Comparison of ENCODE assay signal across 14 cellular contexts in the genomic region with DNA sequence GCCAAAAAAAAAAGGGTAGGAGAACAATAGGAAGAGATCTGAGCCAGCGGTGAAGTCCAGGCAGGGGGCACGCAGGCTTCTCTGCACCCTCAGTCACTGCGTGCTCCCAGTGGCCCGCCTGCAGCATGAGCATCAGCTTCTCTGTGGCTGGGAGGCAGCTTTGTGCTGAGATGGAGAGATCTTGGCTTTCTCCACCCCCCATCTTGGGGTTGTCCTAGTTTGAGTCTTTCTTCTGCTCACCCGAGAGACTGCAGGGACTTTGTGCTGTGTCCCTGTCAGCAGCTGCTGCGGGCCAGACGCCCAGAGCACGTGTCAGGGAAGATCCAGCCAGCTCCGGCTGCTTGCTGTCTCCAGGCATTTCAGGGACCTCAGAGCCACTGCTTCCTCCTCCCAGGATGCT. TPM values are rescaled to one million over a fixed set of nuclear protein-coding genes. Genes with fewer than 3 reads are reported as not detected.
DNase-seq lines count a peak whose midpoint lies in the region; ATAC-seq and TF ChIP-seq lines count a peak whose summit lies in the region.
"Had no signal": no experiment of that assay in that cellular context is flagged by ENCODE, and none has a peak within 500 bp of the region (broad histone marks: within the 10 kb centered on the region; RNA-seq: fewer than 3 reads in every experiment).

No MANE protein-coding gene starts in this region.

- H3K27me3 ChIP-seq in NT2/D1 (ENCODE audit: insufficient read depth, insufficient read length) (no peaks in the 10 kb centered on the region), mesenchymal stem cell (ENCODE audit: control insufficient read depth in 1 of 2, insufficient read depth in 1 of 2, low read length in 2 of 2) (no peaks in the 10 kb centered on the region)
- H3K27me3 ChIP-seq: ovary had no signal

- H4K91ac ChIP-seq in mesenchymal stem cell (ENCODE audit: low read length): no peak overlapping the region

- no peak overlapping the region for H3K4ac ChIP-seq in mesenchymal stem cell (ENCODE audit: low read depth in 1 of 2, low read length in 2 of 2)

- DNase-seq in NT2/D1 (ENCODE audit: low read depth, low spot score) (no peak), fibroblast of villous mesenchyme (ENCODE audit: low read depth) (peak; percentile 21), mesenchymal stem cell (no peak), DMS53 treated with DMSO at 0.1 percent for 48 hours (lab: John Stamatoyannopoulos, UW; ENCODE audit: unreplicated experiment) (no peak), RPMI8226 (no peak), HK-2 (ENCODE audit: unreplicated experiment) (no peak)
- no peak for DNase-seq in stimulated activated effector memory CD8-positive, alpha-beta T cell treated with anti-CD3 and anti-CD28 coated beads, Interleukin-12 subunit alpha, Interleukin-12 subunit beta, amount 100 ng/mL, for 72 hours (ENCODE audit: low spot score in 2 of 2)
- DNase-seq in activated CD4-positive, alpha-beta T cell treated with anti-CD3 and anti-CD28 coated beads, Interleukin-2, amount 50 U/mL, for 48 hours: no peak
- DNase-seq: CD8-positive, alpha-beta T cell; central memory CD4-positive, alpha-beta T cell; NCI-H2029; ovary had no signal

- H2BK15ac ChIP-seq in mesenchymal stem cell (ENCODE audit: low read depth, poor library complexity, severe bottlenecking): no peak overlapping the region

- H4K8ac ChIP-seq in mesenchymal stem cell (ENCODE audit: low read length): no peak overlapping the region

- H3K4me1 Mint-ChIP-seq in stimulated activated effector memory CD8-positive, alpha-beta T cell treated with anti-CD3 and anti-CD28 coated beads, Interleukin-12 subunit alpha, Interleukin-12 subunit beta, amount 100 ng/mL, for 72 hours: peaks cover 20% of the 10 kb centered on the region
- H3K4me1 Mint-ChIP-seq: activated T-helper 17 cell treated with anti-CD3 and anti-CD28 coated beads, Interleukin-2, amount 50 U/mL, for 72 hours had no signal

- H3K9ac ChIP-seq in NT2/D1 (ENCODE audit: insufficient read length, low read depth) (peak overlapping the region; percentile 42), mesenchymal stem cell (ENCODE audit: low read length) (peak overlapping the region; percentile 26)
- H3K9ac ChIP-seq: KMS-11 had no signal

- H3K36me3 Mint-ChIP-seq in stimulated activated effector memory CD8-positive, alpha-beta T cell treated with anti-CD3 and anti-CD28 coated beads, Interleukin-12 subunit alpha, Interleukin-12 subunit beta, amount 100 ng/mL, for 72 hours: peaks cover 49% of the 10 kb centered on the region

- H3K36me3 ChIP-seq in NT2/D1 (ENCODE audit: insufficient read depth, insufficient read length, low read length) (peaks cover 46% of the 10 kb centered on the region), mesenchymal stem cell (ENCODE audit: control insufficient read depth in 1 of 2, insufficient read depth in 2 of 2, low read depth in 1 of 2, low read length in 2 of 2) (peaks cover 37 to 80% of the 10 kb centered on the region in 2 experiments)
- H3K36me3 ChIP-seq: ovary had no signal

- no peak overlapping the region for H3K23ac ChIP-seq in mesenchymal stem cell (ENCODE audit: low read length in 2 of 2)

- no peak overlapping the region for H3K27ac ChIP-seq in mesenchymal stem cell (ENCODE audit: low read length, poor library complexity, severe bottlenecking)
- H3K27ac ChIP-seq: KMS-11, ovary had no signal

- TF ChIP-seq CTCF in fibroblast of villous mesenchyme (IDR thresholded peaks at IDR 0.05; ENCODE audit: insufficient read depth, low read depth, low read length): no peak

- H2BK5ac ChIP-seq in mesenchymal stem cell (ENCODE audit: low read depth, low read length, poor library complexity, severe bottlenecking): no peak overlapping the region

- no peak overlapping the region for H3K4me2 ChIP-seq in mesenchymal stem cell (ENCODE audit: low read length, poor library complexity, severe bottlenecking)
- H3K4me2 ChIP-seq: KMS-11 had no signal

- H2BK12ac ChIP-seq in mesenchymal stem cell (ENCODE audit: low read length in 2 of 2): no peak overlapping the region

- WGBS in mesenchymal stem cell: 90% methylated on average over 9 of the region's 9 CpGs

- H3K14ac ChIP-seq in mesenchymal stem cell (ENCODE audit: low read length in 2 of 2): no peak overlapping the region

- H3K9me3 ChIP-seq in NT2/D1 (ENCODE audit: insufficient read depth, low read length): peaks cover 21% of the 10 kb centered on the region
- H3K9me3 ChIP-seq in mesenchymal stem cell (ENCODE audit: control insufficient read depth, low read length): peaks cover 31% of the 10 kb centered on the region

- no peak overlapping the region for H2BK120ac ChIP-seq in mesenchymal stem cell (ENCODE audit: low read depth, low read length)

- H3K18ac ChIP-seq in mesenchymal stem cell (ENCODE audit: low read depth in 1 of 2, low read length in 2 of 2): no peak overlapping the region

- no peak overlapping the region for H2AFZ ChIP-seq in mesenchymal stem cell (ENCODE audit: low read depth, low read length)

- peak overlapping the region; percentile 83 for H3K27ac Mint-ChIP-seq in stimulated activated effector memory CD8-positive, alpha-beta T cell treated with anti-CD3 and anti-CD28 coated beads, Interleukin-12 subunit alpha, Interleukin-12 subunit beta, amount 100 ng/mL, for 72 hours
- H3K27ac Mint-ChIP-seq: activated T-helper 17 cell treated with anti-CD3 and anti-CD28 coated beads, Interleukin-2, amount 50 U/mL, for 72 hours; CD8-positive, alpha-beta T cell had no signal

- H2AK5ac ChIP-seq in mesenchymal stem cell (ENCODE audit: low read length, severe bottlenecking): no peak overlapping the region

- peaks cover 40% of the 10 kb centered on the region for H3K79me1 ChIP-seq in mesenchymal stem cell (replicated peaks; ENCODE audit: low read length, poor library complexity, severe bottlenecking)

- H3K4me1 ChIP-seq in NT2/D1 (ENCODE audit: insufficient read depth, insufficient read length) (peaks cover 7% of the 10 kb centered on the region), mesenchymal stem cell (ENCODE audit: control insufficient read depth, insufficient read depth, low read depth, low read length) (no peaks in the 10 kb centered on the region)

- H3K4me3 Mint-ChIP-seq in stimulated activated effector memory CD8-positive, alpha-beta T cell treated with anti-CD3 and anti-CD28 coated beads, Interleukin-12 subunit alpha, Interleukin-12 subunit beta, amount 100 ng/mL, for 72 hours: no peak overlapping the region
- H3K4me3 Mint-ChIP-seq: activated T-helper 17 cell treated with anti-CD3 and anti-CD28 coated beads, Interleukin-2, amount 50 U/mL, for 72 hours; CD8-positive, alpha-beta T cell had no signal

- H3K4me3 ChIP-seq in NT2/D1 (ENCODE audit: insufficient read length, low read depth) (no peak overlapping the region), fibroblast of villous mesenchyme (ENCODE audit: low read depth, low read length) (no peak overlapping the region), mesenchymal stem cell (ENCODE audit: insufficient read depth in 1 of 2, low read depth in 1 of 2, low read length in 2 of 2) (no peak overlapping the region)
- H3K4me3 ChIP-seq: ovary had no signal

- peaks cover 5% of the 10 kb centered on the region for H3K9me3 Mint-ChIP-seq in stimulated activated effector memory CD8-positive, alpha-beta T cell treated with anti-CD3 and anti-CD28 coated beads, Interleukin-12 subunit alpha, Interleukin-12 subunit beta, amount 100 ng/mL, for 72 hours

- no peak for ATAC-seq in stimulated activated effector memory CD8-positive, alpha-beta T cell treated with anti-CD3 and anti-CD28 coated beads, Interleukin-12 subunit alpha, Interleukin-12 subunit beta, amount 100 ng/mL, for 72 hours
- ATAC-seq: activated T-helper 17 cell treated with anti-CD3 and anti-CD28 coated beads, Interleukin-2, amount 50 U/mL, for 72 hours; CD8-positive, alpha-beta T cell had no signal

RNA-seq across cellular contexts. Expression of a gene that starts 20.3 kb away (rescaled TPM):
- total RNA-seq in fibroblast of villous mesenchyme: 50.1 and 72.8 TPM in 2 replicates
- 44.7 TPM for polyA plus RNA-seq in mesenchymal stem cell (2013, experiment 1 of 2)
- 46.6 TPM for polyA plus RNA-seq in mesenchymal stem cell (2013, experiment 2 of 2)

RNA-seq across cellular contexts. Expression of a gene that starts 22.2 kb away (rescaled TPM):
- 23.8 and 32.4 TPM in 2 replicates for total RNA-seq in fibroblast of villous mesenchyme
- 17.5 TPM for polyA plus RNA-seq in mesenchymal stem cell (2013, experiment 1 of 2)
- polyA plus RNA-seq in mesenchymal stem cell (2013, experiment 2 of 2): 16.9 TPM
